Comparison of ENCODE assay signal across 9 cellular contexts in genomic region chr6:33212857-33213165, GRCh38. TPM values are rescaled to one million over a fixed set of nuclear protein-coding genes. Genes with fewer than 3 reads are reported as not detected.
DNase-seq lines count a peak whose midpoint lies in the region; ATAC-seq and TF ChIP-seq lines count a peak whose summit lies in the region.
"Had no signal": no experiment of that assay in that cellular context is flagged by ENCODE, and none has a peak within 500 bp of the region (broad histone marks: within the 10 kb centered on the region; RNA-seq: fewer than 3 reads in every experiment).

No MANE protein-coding gene starts in this region.

- TF ChIP-seq POLR2A in gastrocnemius medialis (IDR thresholded peaks at IDR 0.05): no peak

- no peak for ATAC-seq in gastrocnemius medialis
- ATAC-seq in HG02610 (IDR thresholded peaks at IDR 0.05; ENCODE audit: unreplicated experiment): no peak

- H3K9me3 ChIP-seq in gastrocnemius medialis: no peaks in the 10 kb centered on the region

- peak overlapping the region; percentile 30 to 61 (median 52) for H3K4me3 ChIP-seq in gastrocnemius medialis

- peaks cover 2% of the 10 kb centered on the region for H3K9me3 Mint-ChIP-seq in glutamatergic neuron (ENCODE audit: unreplicated experiment)

- H3K4me1 Mint-ChIP-seq in glutamatergic neuron (ENCODE audit: low read depth, unreplicated experiment): peaks cover 3% of the 10 kb centered on the region

- H3K27ac ChIP-seq in VCaP (peak overlapping the region; percentile 35; the same call in 1 of the 2 replicates), gastrocnemius medialis (no peak overlapping the region)

- intact Hi-C loops in gastrocnemius medialis (cut with DNase I; ENCODE audit: low total_unique reads): no loop called here

- TF ChIP-seq CTCF in VCaP (conservative IDR thresholded peaks at IDR 0.05): no peak
- TF ChIP-seq CTCF in glutamatergic neuron (IDR thresholded peaks at IDR 0.05; ENCODE audit: partially characterized antibody, unreplicated experiment): no peak
- TF ChIP-seq CTCF in gastrocnemius medialis (IDR thresholded peaks at IDR 0.05 in 4 of 5, conservative IDR thresholded peaks at IDR 0.05 in 1 of 5): no peak

- peaks cover 18% of the 10 kb centered on the region for H3K27me3 Mint-ChIP-seq in glutamatergic neuron (ENCODE audit: unreplicated experiment)

- peaks cover 0 to 2% (median 0%) of the 10 kb centered on the region in 3 donors for H3K27me3 ChIP-seq in gastrocnemius medialis

- H3K27ac Mint-ChIP-seq in glutamatergic neuron (ENCODE audit: unreplicated experiment): peak overlapping the region; percentile 22

- peaks cover 0 to 16% of the 10 kb centered on the region in 2 donors for H3K36me3 ChIP-seq in gastrocnemius medialis

- H3K36me3 Mint-ChIP-seq in glutamatergic neuron (ENCODE audit: unreplicated experiment): no peaks in the 10 kb centered on the region

- in situ Hi-C loops in gastrocnemius medialis (cut with MboI; ENCODE audit: low sequenced_read_pairs in 4 of 4): no loop called here

- peaks cover 15 to 22% of the 10 kb centered on the region in 2 donors for H3K4me1 ChIP-seq in gastrocnemius medialis

- DNase-seq in EH (ENCODE audit: low read depth) (peak; percentile 48), glutamatergic neuron (no peak), gastrocnemius medialis (no peak), NCI-H1092 (lab: John Stamatoyannopoulos, UW) (no peak), NCI-H2227 (lab: John Stamatoyannopoulos, UW; ENCODE audit: unreplicated experiment) (no peak)
- DNase-seq in stimulated activated naive CD4-positive, alpha-beta T cell treated with Interleukin-2 at 50 U/mL for 16 hours (lab: John Stamatoyannopoulos, UW): no peak
- DNase-seq: KG1 had no signal

- peak overlapping the region; percentile 89 for H3K4me3 Mint-ChIP-seq in glutamatergic neuron (ENCODE audit: unreplicated experiment)

RNA-seq across cellular contexts. Expression of gene RING1, which starts 4.5 kb away (rescaled TPM):
- total RNA-seq in glutamatergic neuron (ENCODE audit: unreplicated experiment): 37.3 TPM
- 10 to 100 TPM in 3 of 4 donors, 1 to 10 TPM in 1; 7.4 to 16.3 (median 12.1) TPM for total RNA-seq in gastrocnemius medialis

RNA-seq across cellular contexts. Expression of gene HSD17B8, which starts 8.4 kb away (rescaled TPM):
- 4.6 TPM for total RNA-seq in glutamatergic neuron (ENCODE audit: unreplicated experiment)
- total RNA-seq in gastrocnemius medialis: 10 to 100 TPM in 3 of 4 donors, 1 to 10 TPM in 1; 7.9 to 28.3 (median 14.3) TPM

RNA-seq across cellular contexts. Expression of gene SLC39A7, which starts 12.1 kb away (rescaled TPM):
- total RNA-seq in glutamatergic neuron (ENCODE audit: unreplicated experiment) (92.8 TPM), gastrocnemius medialis (10 to 100 TPM; 21.9 to 45.4 (median 26.2) TPM)

RNA-seq across cellular contexts. Expression of gene RXRB, which starts 12.3 kb away (rescaled TPM):
- total RNA-seq in glutamatergic neuron (ENCODE audit: unreplicated experiment) (45.3 TPM), gastrocnemius medialis (10 to 100 TPM; 20.8 to 38.4 (median 24.6) TPM)

RNA-seq across cellular contexts. Expression of gene COL11A2, which starts 20.5 kb away (rescaled TPM):
- total RNA-seq in glutamatergic neuron (ENCODE audit: unreplicated experiment) (3.8 TPM), gastrocnemius medialis (under 1 TPM; 0.31 to 0.92 (median 0.47) TPM)
